In genomic region chr9:911003-911402, GRCh38 we compare ENCODE assay signal across 3 cellular contexts.
TF ChIP-seq lines count a peak whose summit lies in the region.

No MANE protein-coding gene starts in this region.

TF ChIP-seq in SK-N-SH, 30 proteins besides CTCF, POLR2A, EP300 and RAD21:
- TF ChIP-seq, protein P1, sequence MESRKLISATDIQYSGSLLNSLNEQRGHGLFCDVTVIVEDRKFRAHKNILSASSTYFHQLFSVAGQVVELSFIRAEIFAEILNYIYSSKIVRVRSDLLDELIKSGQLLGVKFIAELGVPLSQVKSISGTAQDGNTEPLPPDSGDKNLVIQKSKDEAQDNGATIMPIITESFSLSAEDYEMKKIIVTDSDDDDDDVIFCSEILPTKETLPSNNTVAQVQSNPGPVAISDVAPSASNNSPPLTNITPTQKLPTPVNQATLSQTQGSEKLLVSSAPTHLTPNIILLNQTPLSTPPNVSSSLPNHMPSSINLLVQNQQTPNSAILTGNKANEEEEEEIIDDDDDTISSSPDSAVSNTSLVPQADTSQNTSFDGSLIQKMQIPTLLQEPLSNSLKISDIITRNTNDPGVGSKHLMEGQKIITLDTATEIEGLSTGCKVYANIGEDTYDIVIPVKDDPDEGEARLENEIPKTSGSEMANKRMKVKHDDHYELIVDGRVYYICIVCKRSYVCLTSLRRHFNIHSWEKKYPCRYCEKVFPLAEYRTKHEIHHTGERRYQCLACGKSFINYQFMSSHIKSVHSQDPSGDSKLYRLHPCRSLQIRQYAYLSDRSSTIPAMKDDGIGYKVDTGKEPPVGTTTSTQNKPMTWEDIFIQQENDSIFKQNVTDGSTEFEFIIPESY (IDR thresholded peaks at IDR 0.05; ENCODE audit: borderline replicate concordance, low read depth): no peak

TF ChIP-seq in SK-N-SH treated with all-trans-retinoic acid at 6 μM for 48 hours, 23 proteins besides CTCF, POLR2A, EP300 and RAD21 (continued from another document):
- TF ChIP-seq, protein P2, sequence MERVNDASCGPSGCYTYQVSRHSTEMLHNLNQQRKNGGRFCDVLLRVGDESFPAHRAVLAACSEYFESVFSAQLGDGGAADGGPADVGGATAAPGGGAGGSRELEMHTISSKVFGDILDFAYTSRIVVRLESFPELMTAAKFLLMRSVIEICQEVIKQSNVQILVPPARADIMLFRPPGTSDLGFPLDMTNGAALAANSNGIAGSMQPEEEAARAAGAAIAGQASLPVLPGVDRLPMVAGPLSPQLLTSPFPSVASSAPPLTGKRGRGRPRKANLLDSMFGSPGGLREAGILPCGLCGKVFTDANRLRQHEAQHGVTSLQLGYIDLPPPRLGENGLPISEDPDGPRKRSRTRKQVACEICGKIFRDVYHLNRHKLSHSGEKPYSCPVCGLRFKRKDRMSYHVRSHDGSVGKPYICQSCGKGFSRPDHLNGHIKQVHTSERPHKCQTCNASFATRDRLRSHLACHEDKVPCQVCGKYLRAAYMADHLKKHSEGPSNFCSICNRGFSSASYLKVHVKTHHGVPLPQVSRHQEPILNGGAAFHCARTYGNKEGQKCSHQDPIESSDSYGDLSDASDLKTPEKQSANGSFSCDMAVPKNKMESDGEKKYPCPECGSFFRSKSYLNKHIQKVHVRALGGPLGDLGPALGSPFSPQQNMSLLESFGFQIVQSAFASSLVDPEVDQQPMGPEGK (CRISPR knock-in tag; IDR thresholded peaks at IDR 0.05; ENCODE audit: borderline replicate concordance): no peak
- TF ChIP-seq ZC3H10 (CRISPR knock-in tag; IDR thresholded peaks at IDR 0.05): no peak
- TF ChIP-seq ESRRG (CRISPR knock-in tag; IDR thresholded peaks at IDR 0.05): no peak
- no peak for TF ChIP-seq RARB (CRISPR knock-in tag; IDR thresholded peaks at IDR 0.05)
- TF ChIP-seq, protein P3, sequence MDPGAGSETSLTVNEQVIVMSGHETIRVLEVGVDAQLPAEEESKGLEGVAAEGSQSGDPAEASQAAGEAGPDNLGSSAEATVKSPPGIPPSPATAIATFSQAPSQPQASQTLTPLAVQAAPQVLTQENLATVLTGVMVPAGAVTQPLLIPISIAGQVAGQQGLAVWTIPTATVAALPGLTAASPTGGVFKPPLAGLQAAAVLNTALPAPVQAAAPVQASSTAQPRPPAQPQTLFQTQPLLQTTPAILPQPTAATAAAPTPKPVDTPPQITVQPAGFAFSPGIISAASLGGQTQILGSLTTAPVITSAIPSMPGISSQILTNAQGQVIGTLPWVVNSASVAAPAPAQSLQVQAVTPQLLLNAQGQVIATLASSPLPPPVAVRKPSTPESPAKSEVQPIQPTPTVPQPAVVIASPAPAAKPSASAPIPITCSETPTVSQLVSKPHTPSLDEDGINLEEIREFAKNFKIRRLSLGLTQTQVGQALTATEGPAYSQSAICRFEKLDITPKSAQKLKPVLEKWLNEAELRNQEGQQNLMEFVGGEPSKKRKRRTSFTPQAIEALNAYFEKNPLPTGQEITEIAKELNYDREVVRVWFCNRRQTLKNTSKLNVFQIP (CRISPR knock-in tag; IDR thresholded peaks at IDR 0.05; ENCODE audit: borderline replicate concordance, low read depth): no peak
- TF ChIP-seq ZNF70 (CRISPR knock-in tag; IDR thresholded peaks at IDR 0.05): no peak
- TF ChIP-seq ISL1 (CRISPR knock-in tag; IDR thresholded peaks at IDR 0.05): no peak
- no peak for TF ChIP-seq ZNF565 (CRISPR knock-in tag; conservative IDR thresholded peaks at IDR 0.05; ENCODE audit: low read depth)
- TF ChIP-seq CSDC2 (CRISPR knock-in tag; IDR thresholded peaks at IDR 0.05): no peak
- TF ChIP-seq SNAI2 (CRISPR knock-in tag; IDR thresholded peaks at IDR 0.05): no peak
- TF ChIP-seq TSHZ2 (CRISPR knock-in tag; IDR thresholded peaks at IDR 0.05): no peak
- no peak for TF ChIP-seq ARNTL (CRISPR knock-in tag; IDR thresholded peaks at IDR 0.05; ENCODE audit: borderline replicate concordance, low read depth)
- TF ChIP-seq TOX (CRISPR knock-in tag; IDR thresholded peaks at IDR 0.05; ENCODE audit: borderline replicate concordance): no peak
- TF ChIP-seq, protein P4, sequence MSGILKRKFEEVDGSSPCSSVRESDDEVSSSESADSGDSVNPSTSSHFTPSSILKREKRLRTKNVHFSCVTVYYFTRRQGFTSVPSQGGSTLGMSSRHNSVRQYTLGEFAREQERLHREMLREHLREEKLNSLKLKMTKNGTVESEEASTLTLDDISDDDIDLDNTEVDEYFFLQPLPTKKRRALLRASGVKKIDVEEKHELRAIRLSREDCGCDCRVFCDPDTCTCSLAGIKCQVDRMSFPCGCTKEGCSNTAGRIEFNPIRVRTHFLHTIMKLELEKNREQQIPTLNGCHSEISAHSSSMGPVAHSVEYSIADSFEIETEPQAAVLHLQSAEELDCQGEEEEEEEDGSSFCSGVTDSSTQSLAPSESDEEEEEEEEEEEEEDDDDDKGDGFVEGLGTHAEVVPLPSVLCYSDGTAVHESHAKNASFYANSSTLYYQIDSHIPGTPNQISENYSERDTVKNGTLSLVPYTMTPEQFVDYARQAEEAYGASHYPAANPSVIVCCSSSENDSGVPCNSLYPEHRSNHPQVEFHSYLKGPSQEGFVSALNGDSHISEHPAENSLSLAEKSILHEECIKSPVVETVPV (CRISPR knock-in tag; IDR thresholded peaks at IDR 0.05): no peak
- no peak for TF ChIP-seq PPARA (CRISPR knock-in tag; IDR thresholded peaks at IDR 0.05; ENCODE audit: borderline replicate concordance)
- TF ChIP-seq TCF4 (CRISPR knock-in tag; IDR thresholded peaks at IDR 0.05; ENCODE audit: borderline replicate concordance): no peak

TF ChIP-seq in WTC11, 78 proteins besides CTCF, POLR2A, EP300 and RAD21 (continued from another document):
- no peak for TF ChIP-seq CDX4 (CRISPR knock-in tag; IDR thresholded peaks at IDR 0.05; ENCODE audit: borderline replicate concordance)
- TF ChIP-seq, protein P5, sequence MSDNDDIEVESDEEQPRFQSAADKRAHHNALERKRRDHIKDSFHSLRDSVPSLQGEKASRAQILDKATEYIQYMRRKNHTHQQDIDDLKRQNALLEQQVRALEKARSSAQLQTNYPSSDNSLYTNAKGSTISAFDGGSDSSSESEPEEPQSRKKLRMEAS (CRISPR knock-in tag; IDR thresholded peaks at IDR 0.05): no peak
- no peak for TF ChIP-seq TP53 (CRISPR knock-in tag; IDR thresholded peaks at IDR 0.05)
- no peak for TF ChIP-seq ZNF532 (CRISPR knock-in tag; IDR thresholded peaks at IDR 0.05; ENCODE audit: borderline replicate concordance)
